Comparison of ENCODE assay signal across 21 cellular contexts in the genomic region with DNA sequence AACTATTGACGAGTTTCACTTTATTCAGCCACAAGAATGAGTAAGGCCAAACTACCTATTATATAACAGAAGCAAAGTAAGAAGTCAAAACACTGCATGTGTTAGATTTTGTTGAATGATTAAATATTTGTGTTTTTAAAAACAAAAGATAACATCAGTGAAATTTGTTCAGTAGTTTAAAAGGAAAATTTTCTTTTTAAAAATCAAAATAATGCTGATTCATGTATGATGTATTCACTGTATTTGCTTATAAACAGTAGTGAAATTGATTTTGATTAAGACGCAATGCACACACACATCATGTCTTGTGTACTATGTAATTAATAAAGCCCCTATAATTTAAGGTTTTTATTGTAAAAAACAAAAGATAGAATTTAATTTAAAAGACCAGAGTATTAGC.
DNase-seq lines count a peak whose midpoint lies in the region; ATAC-seq, FAIRE-seq and TF ChIP-seq lines count a peak whose summit lies in the region.
"Had no signal": no experiment of that assay in that cellular context is flagged by ENCODE, and none has a peak within 500 bp of the region (broad histone marks: within the 10 kb centered on the region; RNA-seq: fewer than 3 reads in every experiment).

No MANE protein-coding gene starts in this region.

- no peak for TF ChIP-seq RAD21 in A549 (conservative IDR thresholded peaks at IDR 0.05 in 1 of 2, IDR thresholded peaks at IDR 0.05 in 1 of 2)

- peaks cover 42% of the 10 kb centered on the region for H3K79me2 ChIP-seq in Karpas-422 (ENCODE audit: low read length)

- H3K27ac ChIP-seq in A549 = no peak overlapping the region
- peak overlapping the region; percentile 87 for H3K27ac ChIP-seq in Karpas-422 (ENCODE audit: low read length)
- no peak overlapping the region for H3K27ac ChIP-seq in kidney (ENCODE audit: low read depth in 2 of 2, low read length in 2 of 2)
- H3K27ac ChIP-seq: C4-2B had no signal

- POLR2A ChIA-PET in A549 (lab: Yijun Ruan, JAX) = no interaction called here

- TF ChIP-seq CTCF in A549 (IDR thresholded peaks at IDR 0.05) (no peak), kidney (IDR thresholded peaks at IDR 0.05; ENCODE audit: borderline replicate concordance, extremely low read depth, insufficient read depth) (no peak)

- peak overlapping the region; percentile 45 for H3K9ac ChIP-seq in Karpas-422 (ENCODE audit: low read length)
- no peak overlapping the region for H3K9ac ChIP-seq in kidney (ENCODE audit: low read length in 2 of 2)

- H3K36me3 ChIP-seq in Karpas-422 (ENCODE audit: insufficient read depth, low read length) (peaks cover 46% of the 10 kb centered on the region), kidney (ENCODE audit: control insufficient read depth in 1 of 2, insufficient read depth in 2 of 2, low read length in 2 of 2) (peaks cover 0 to 2% of the 10 kb centered on the region in 2 donors)

- ATAC-seq in A549 = no peak
- no peak for ATAC-seq in GM19351 (IDR thresholded peaks at IDR 0.05; ENCODE audit: unreplicated experiment)
- ATAC-seq in HG03095 (IDR thresholded peaks at IDR 0.05; ENCODE audit: unreplicated experiment) = no peak
- ATAC-seq: SK-N-SH treated with all-trans-retinoic acid at 6 μM for 48 hours, T-helper 17 cell had no signal

- TF ChIP-seq POLR2A in A549 (IDR thresholded peaks at IDR 0.05; ENCODE audit: low read length) = no peak

- H3K27me3 ChIP-seq in Karpas-422 (ENCODE audit: low read length) = no peaks in the 10 kb centered on the region

- intact Hi-C loops in kidney (cut with DNase I) = no loop called here

- H3K4me2 ChIP-seq in A549 = peak overlapping the region; percentile 26; the same call in 2 of the 3 replicates
- peak overlapping the region; percentile 73 for H3K4me2 ChIP-seq in Karpas-422 (ENCODE audit: low read depth, low read length, poor library complexity, severe bottlenecking)

- FAIRE-seq in A549 (lab: Jason Lieb, UNC) = no peak
- FAIRE-seq in TTC549 (lab: Jason Lieb, UNC) = peak; percentile 73
- peak; percentile 49 for FAIRE-seq in kidney (lab: Jason Lieb, UNC)
- FAIRE-seq: GM12892 had no signal

- H3K4me3 ChIP-seq in A549 (no peak overlapping the region), Karpas-422 (ENCODE audit: low read length) (peak overlapping the region; percentile 52; the same call in 1 of the 2 replicates), kidney (ENCODE audit: low read length in 2 of 2) (no peak overlapping the region)

- in situ Hi-C loops in G401 (cut with HindIII; ENCODE audit: low sequenced_read_pairs) = no loop called here

- H3K9me3 ChIP-seq in A549 (no peaks in the 10 kb centered on the region), Karpas-422 (ENCODE audit: low read length) (no peaks in the 10 kb centered on the region), kidney (ENCODE audit: control insufficient read depth in 1 of 2, low read length in 2 of 2) (no peaks in the 10 kb centered on the region)

- H3K9me2 ChIP-seq in Karpas-422 (replicated peaks; ENCODE audit: insufficient read depth, low read length) = no peaks in the 10 kb centered on the region

- DNase-seq in A549 (ENCODE audit: low read depth in 1 of 2, low spot score in 1 of 2) (no peak), Karpas-422 (no peak), kidney (no peak), G401 (ENCODE audit: low spot score) (no peak), globus pallidus (ENCODE audit: low spot score) (no peak)
- DNase-seq: EL, HCEC 1CT, NCI-H1092 treated with DMSO at 0.1 percent for 48 hours, NCI-H1436 treated with DMSO at 0.1 percent for 48 hours, NCI-H187 treated with DMSO at 0.1 percent for 48 hours, NCI-H345, NCI-H510A treated with DMSO at 0.1 percent for 48 hours, NCI-H82, OCI-M1, T-helper 17 cell had no signal

- WGBS in A549 (ENCODE audit: missing lambda C conversion rate) = 67% methylated on average over 2 of the region's 2 CpGs

- no peaks in the 10 kb centered on the region for H4K20me1 ChIP-seq in Karpas-422 (ENCODE audit: insufficient read depth, low read depth, low read length)

- H3K4me1 ChIP-seq in A549 (peaks cover 21% of the 10 kb centered on the region), Karpas-422 (ENCODE audit: low read length) (peaks cover 95% of the 10 kb centered on the region), kidney (ENCODE audit: control insufficient read depth in 1 of 2, insufficient read depth in 1 of 2, low read depth in 1 of 2, low read length in 2 of 2) (no peaks in the 10 kb centered on the region)

- TF ChIP-seq EP300 in A549 (IDR thresholded peaks at IDR 0.05) = no peak

- no peak overlapping the region for H2AFZ ChIP-seq in Karpas-422 (ENCODE audit: low read length)

- CTCF ChIA-PET in A549 (lab: Yijun Ruan, JAX) = interaction anchor here (0.9 kb wide), 1 partner anchor 11 kb away, joined by 4 read pairs; no protein-coding TSS in a partner anchor

TF ChIP-seq in A549, 52 proteins besides CTCF, POLR2A, EP300 and RAD21:
- no peak for TF ChIP-seq ESRRA (IDR thresholded peaks at IDR 0.05; ENCODE audit: borderline replicate concordance, low read length)
- no peak for TF ChIP-seq RFX5 (IDR thresholded peaks at IDR 0.05)
- TF ChIP-seq CBX2 (IDR thresholded peaks at IDR 0.05; ENCODE audit: borderline replicate concordance, low read depth) = no peak
- peak; percentile 60 for TF ChIP-seq MAFK (IDR thresholded peaks at IDR 0.05; ENCODE audit: partially characterized antibody)
- no peak for TF ChIP-seq MAZ (IDR thresholded peaks at IDR 0.05; ENCODE audit: borderline replicate concordance, low read depth, low read length)
- TF ChIP-seq, protein P1, sequence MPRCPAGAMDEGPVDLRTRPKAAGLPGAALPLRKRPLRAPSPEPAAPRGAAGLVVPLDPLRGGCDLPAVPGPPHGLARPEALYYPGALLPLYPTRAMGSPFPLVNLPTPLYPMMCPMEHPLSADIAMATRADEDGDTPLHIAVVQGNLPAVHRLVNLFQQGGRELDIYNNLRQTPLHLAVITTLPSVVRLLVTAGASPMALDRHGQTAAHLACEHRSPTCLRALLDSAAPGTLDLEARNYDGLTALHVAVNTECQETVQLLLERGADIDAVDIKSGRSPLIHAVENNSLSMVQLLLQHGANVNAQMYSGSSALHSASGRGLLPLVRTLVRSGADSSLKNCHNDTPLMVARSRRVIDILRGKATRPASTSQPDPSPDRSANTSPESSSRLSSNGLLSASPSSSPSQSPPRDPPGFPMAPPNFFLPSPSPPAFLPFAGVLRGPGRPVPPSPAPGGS (IDR thresholded peaks at IDR 0.05) = no peak
- no peak for TF ChIP-seq ZSCAN20 (CRISPR knock-in tag; IDR thresholded peaks at IDR 0.05)
